Comparison of ENCODE assay signal across 31 cellular contexts in genomic region chr1:70863256-70863655, GRCh38.
"Had no signal": no experiment of that assay in that cellular context is flagged by ENCODE, and none has a peak within 500 bp of the region (broad histone marks: within the 10 kb centered on the region; RNA-seq: fewer than 3 reads in every experiment).

No MANE protein-coding gene starts in this region.

- H3K4me3 ChIP-seq: breast epithelium, gastroesophageal sphincter, ovary, prostate gland, tibial nerve had no signal

- H3K27me3 ChIP-seq: breast epithelium, gastroesophageal sphincter, neutrophil, ovary, tibial nerve had no signal

- ATAC-seq: activated naive CD8-positive, alpha-beta T cell treated with anti-CD3 and anti-CD28 coated beads, Interleukin-2, amount 50 U/mL, for 24 hours; gastroesophageal sphincter; left cardiac atrium; left ventricle myocardium superior; sciatic nerve; stimulated activated memory B cell treated with anti-CD40 and anti-IgM and Interleukin-4, amounts not matched to agents 10 μg/mL and 1 μg/mL and 100 μg/mL, for 72 hours had no signal

- H3K27ac Mint-ChIP-seq: activated CD4-positive, alpha-beta memory T cell treated with anti-CD3 and anti-CD28 coated beads, Interleukin-2, amount 10 ng/mL, durations not matched to agents 7 days and 5 days; activated CD4-positive, alpha-beta T cell treated with anti-CD3 and anti-CD28 coated beads, Interleukin-2, amount 10 ng/mL, durations not matched to agents 7 days and 5 days; activated naive CD4-positive, alpha-beta T cell treated with anti-CD3 and anti-CD28 coated beads, Interleukin-2, amount 50 U/mL, for 24 hours; activated naive CD8-positive, alpha-beta T cell treated with anti-CD3 and anti-CD28 coated beads, Interleukin-2, amount 50 U/mL, for 24 hours; activated T-cell treated with anti-CD3 and anti-CD28 coated beads, Interleukin-2, amount 50 U/mL, for 24 hours; mesothelial cell of epicardium; nephron progenitor cell; stimulated activated memory B cell treated with anti-CD40 and anti-IgM and Interleukin-4, amounts not matched to agents 10 μg/mL and 1 μg/mL and 100 μg/mL, for 72 hours; T-helper 1 cell treated with Interleukin-12 subunit alpha and Interleukin-12 subunit beta and Interleukin-4 antibody, amounts not matched to agents 30 μg/mL and 1 μg/mL, for 36 hours had no signal

- H3K36me3 Mint-ChIP-seq: activated naive CD4-positive, alpha-beta T cell treated with anti-CD3 and anti-CD28 coated beads, Interleukin-2, amount 50 U/mL, for 24 hours; mesothelial cell of epicardium; naive B cell; stimulated activated memory B cell treated with anti-CD40 and anti-IgM and Interleukin-4, amounts not matched to agents 10 μg/mL and 1 μg/mL and 100 μg/mL, for 72 hours had no signal

- H3K4me1 ChIP-seq: breast epithelium, gastroesophageal sphincter, prostate gland, tibial nerve had no signal

- H3K4me1 Mint-ChIP-seq: activated CD4-positive, alpha-beta memory T cell treated with anti-CD3 and anti-CD28 coated beads, Interleukin-2, amount 10 ng/mL, durations not matched to agents 7 days and 5 days; activated naive CD4-positive, alpha-beta T cell treated with anti-CD3 and anti-CD28 coated beads, Interleukin-2, amount 50 U/mL, for 24 hours; naive B cell; nephron progenitor cell; stimulated activated memory B cell treated with anti-CD40 and anti-IgM and Interleukin-4, amounts not matched to agents 10 μg/mL and 1 μg/mL and 100 μg/mL, for 72 hours had no signal

- H3K27me3 Mint-ChIP-seq: activated CD4-positive, alpha-beta memory T cell treated with anti-CD3 and anti-CD28 coated beads, Interleukin-2, amount 10 ng/mL, durations not matched to agents 7 days and 5 days; activated CD4-positive, alpha-beta T cell treated with anti-CD3 and anti-CD28 coated beads, Interleukin-2, amount 10 ng/mL, durations not matched to agents 7 days and 5 days; activated naive CD4-positive, alpha-beta T cell treated with anti-CD3 and anti-CD28 coated beads, Interleukin-2, amount 50 U/mL, for 24 hours; activated naive CD8-positive, alpha-beta T cell treated with anti-CD3 and anti-CD28 coated beads, Interleukin-2, amount 50 U/mL, for 24 hours; activated T-cell treated with anti-CD3 and anti-CD28 coated beads, Interleukin-2, amount 50 U/mL, for 24 hours; naive B cell; stimulated activated memory B cell treated with anti-CD40 and anti-IgM and Interleukin-4, amounts not matched to agents 10 μg/mL and 1 μg/mL and 100 μg/mL, for 72 hours had no signal

- H3K9me3 ChIP-seq: breast epithelium, gastroesophageal sphincter, neutrophil, ovary, prostate gland, tibial nerve had no signal

- H3K36me3 ChIP-seq: breast epithelium, gastroesophageal sphincter, neutrophil, ovary, prostate gland, tibial nerve had no signal

- DNase-seq: activated CD4-positive, alpha-beta memory T cell treated with anti-CD3 and anti-CD28 coated beads, Interleukin-2, amount 10 ng/mL, durations not matched to agents 7 days and 5 days; activated CD4-positive, alpha-beta T cell treated with anti-CD3 and anti-CD28 coated beads, Interleukin-2, amount 10 ng/mL, durations not matched to agents 7 days and 5 days; activated CD4-positive, CD25-positive, alpha-beta regulatory T cell treated with anti-CD3 and anti-CD28 coated beads, Interleukin-2, amount 50 U/mL, for 72 hours; activated CD8-positive, alpha-beta memory T cell treated with anti-CD3 and anti-CD28 coated beads, Interleukin-2, amount 50 U/mL, for 48 hours; activated gamma-delta T cell treated with Interleukin-2 at 50 U/mL for 16 hours; activated naive CD8-positive, alpha-beta T cell treated with anti-CD3 and anti-CD28 coated beads, Interleukin-2, amount 50 U/mL, for 24 hours; activated T-cell treated with anti-CD3 and anti-CD28 coated beads, Interleukin-2, amount 50 U/mL, for 24 hours; central memory CD4-positive, alpha-beta T cell; hippocampal formation; left cardiac atrium; left ventricle myocardium superior; naive B cell; nephron progenitor cell; ovary; retina; small intestine; stimulated activated CD4-positive, alpha-beta T cell treated with anti-CD3 and anti-CD28 coated beads, Interleukin-1b, Interleukin-23, amount 100 ng/mL, for 48 hours; stimulated activated CD4-positive, alpha-beta T cell treated with anti-CD3 and anti-CD28 coated beads, Interleukin-4, amount 100 ng/mL, for 4 hours; stimulated activated CD8-positive, alpha-beta memory T cell treated with anti-CD3 and anti-CD28 coated beads, Interleukin-4, amount 100 ng/mL, for 48 hours; SW 1271; T-helper 9 cell had no signal

- H3K4me3 Mint-ChIP-seq: activated CD4-positive, alpha-beta memory T cell treated with anti-CD3 and anti-CD28 coated beads, Interleukin-2, amount 10 ng/mL, durations not matched to agents 7 days and 5 days; activated CD4-positive, alpha-beta T cell treated with anti-CD3 and anti-CD28 coated beads, Interleukin-2, amount 10 ng/mL, durations not matched to agents 7 days and 5 days; activated naive CD4-positive, alpha-beta T cell treated with anti-CD3 and anti-CD28 coated beads, Interleukin-2, amount 50 U/mL, for 24 hours; activated naive CD8-positive, alpha-beta T cell treated with anti-CD3 and anti-CD28 coated beads, Interleukin-2, amount 50 U/mL, for 24 hours; activated T-cell treated with anti-CD3 and anti-CD28 coated beads, Interleukin-2, amount 50 U/mL, for 24 hours; mesothelial cell of epicardium; naive B cell; nephron progenitor cell; stimulated activated memory B cell treated with anti-CD40 and anti-IgM and Interleukin-4, amounts not matched to agents 10 μg/mL and 1 μg/mL and 100 μg/mL, for 72 hours; T-helper 1 cell treated with Interleukin-12 subunit alpha and Interleukin-12 subunit beta and Interleukin-4 antibody, amounts not matched to agents 30 μg/mL and 1 μg/mL, for 36 hours had no signal

- H3K9me3 Mint-ChIP-seq: activated CD4-positive, alpha-beta memory T cell treated with anti-CD3 and anti-CD28 coated beads, Interleukin-2, amount 10 ng/mL, durations not matched to agents 7 days and 5 days; activated CD4-positive, alpha-beta T cell treated with anti-CD3 and anti-CD28 coated beads, Interleukin-2, amount 10 ng/mL, durations not matched to agents 7 days and 5 days; activated naive CD4-positive, alpha-beta T cell treated with anti-CD3 and anti-CD28 coated beads, Interleukin-2, amount 50 U/mL, for 24 hours; activated naive CD8-positive, alpha-beta T cell treated with anti-CD3 and anti-CD28 coated beads, Interleukin-2, amount 50 U/mL, for 24 hours; activated T-cell treated with anti-CD3 and anti-CD28 coated beads, Interleukin-2, amount 50 U/mL, for 24 hours; mesothelial cell of epicardium; nephron progenitor cell; stimulated activated memory B cell treated with anti-CD40 and anti-IgM and Interleukin-4, amounts not matched to agents 10 μg/mL and 1 μg/mL and 100 μg/mL, for 72 hours; T-helper 1 cell treated with Interleukin-12 subunit alpha and Interleukin-12 subunit beta and Interleukin-4 antibody, amounts not matched to agents 30 μg/mL and 1 μg/mL, for 36 hours had no signal

- H3K27ac ChIP-seq: gastroesophageal sphincter, neutrophil, ovary, prostate gland, tibial nerve had no signal
